Comparison of ENCODE assay signal across 26 cellular contexts in the genomic region with DNA sequence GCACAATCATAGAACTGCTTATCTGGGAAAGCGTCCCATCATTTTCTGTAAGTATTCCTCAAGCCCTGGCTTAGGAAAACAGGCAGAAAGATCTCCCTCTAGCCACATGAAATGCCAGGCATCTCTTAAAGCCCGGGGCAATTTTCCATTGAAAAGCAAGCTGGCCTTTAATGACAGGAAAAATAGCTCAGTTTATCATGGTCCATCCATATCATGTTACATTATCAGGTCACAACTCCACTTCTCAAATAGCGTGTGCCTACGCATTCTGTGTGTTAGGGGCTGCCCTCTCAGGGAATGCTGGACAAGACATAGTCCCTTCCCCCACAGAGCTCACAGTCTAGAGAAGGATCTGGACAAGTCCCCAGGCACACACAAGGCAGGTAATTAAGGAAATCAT.
A peak's percentile ranks its signal among the peaks of the same experiment; 100 is the strongest.
DNase-seq lines count a peak whose midpoint lies in the region; ATAC-seq and TF ChIP-seq lines count a peak whose summit lies in the region.
"Had no signal": no experiment of that assay in that cellular context is flagged by ENCODE, and none has a peak within 500 bp of the region (broad histone marks: within the 10 kb centered on the region; RNA-seq: fewer than 3 reads in every experiment).

No MANE protein-coding gene starts in this region.

- BruUV-seq in HCT116 (replicated peaks; lab: Mats Ljungman, UMichigan) = TSS peak; percentile 89

- no peaks in the 10 kb centered on the region for H3K36me3 ChIP-seq in HCT116 (ENCODE audit: control insufficient read depth in 1 of 2, insufficient read depth in 2 of 2, low read length in 2 of 2)
- H3K36me3 ChIP-seq: ascending aorta, esophagus squamous epithelium, stomach, thyroid gland had no signal

- RAD21 ChIA-PET in HCT116 (lab: Charles Lee; ENCODE audit: low non-redundant PET in 1 of 2, low total read pairs in 2 of 2, uncharacterized antibody in 2 of 2, unreplicated experiment in 2 of 2) = interaction anchor here in 1 of 2 experiments (0.7 to 1.7 kb wide), 3 partner anchors 13 to 102 kb away, joined by 3 to 5 read pairs (median 4); no protein-coding TSS in a partner anchor

- H3K4me3 ChIP-seq in HCT116 (replicated peaks in 1 of 2; ENCODE audit: low read depth in 1 of 2, low read length in 2 of 2) = peak overlapping the region in 1 of 2 experiments; percentile 37; a peak in 2 of 4 replicates
- H3K4me3 ChIP-seq: ascending aorta, esophagus squamous epithelium, lung, stomach, thyroid gland had no signal

- no peak for TF ChIP-seq POLR2A in HCT116 (IDR thresholded peaks at IDR 0.05; ENCODE audit: borderline replicate concordance, extremely low read depth, insufficient read depth, insufficient read length)

- H3K4me2 ChIP-seq in HCT116 (ENCODE audit: low read length) = peak overlapping the region; percentile 75

- peak overlapping the region; percentile 83 for H3K27ac ChIP-seq in HCT116 (ENCODE audit: low read depth, low read length)
- H3K27ac ChIP-seq: ascending aorta, esophagus squamous epithelium, HL-60, stomach, thyroid gland had no signal

- H3K9me2 ChIP-seq in HCT116 (ENCODE audit: insufficient read depth) = no peaks in the 10 kb centered on the region

- H3K4me1 ChIP-seq in HCT116 (ENCODE audit: control insufficient read depth in 1 of 2, insufficient read depth in 2 of 2, low read length in 2 of 2) = peaks cover 51 to 64% of the 10 kb centered on the region in 2 experiments
- H3K4me1 ChIP-seq: ascending aorta, esophagus squamous epithelium, stomach, thyroid gland had no signal

- no peak for TF ChIP-seq RAD21 in HCT116 (IDR thresholded peaks at IDR 0.05; ENCODE audit: low read depth)

- peak overlapping the region; percentile 10 for H2AFZ ChIP-seq in HCT116 (ENCODE audit: low read depth, low read length, poor library complexity, severe bottlenecking)

- intact Hi-C loops in HCT116 (cut with micrococcal nuclease) = no loop called here

- no peak for TF ChIP-seq CTCF in HCT116 (IDR thresholded peaks at IDR 0.05 in 2 of 3, conservative IDR thresholded peaks at IDR 0.05 in 1 of 3; ENCODE audit: borderline replicate concordance in 1 of 3, insufficient read depth in 1 of 3, low read depth in 2 of 3, low read length in 2 of 3)

- peak; percentile 69 for ATAC-seq in HCT116

- CTCF ChIA-PET in HCT116 (lab: Charles Lee) = interaction anchor here (0.6 to 2.6 kb wide), 4 partner anchors 13 to 282 kb away, joined by 3 to 10 read pairs (median 6); no protein-coding TSS in a partner anchor

- POLR2A ChIA-PET in HCT116 (lab: Charles Lee) = interaction anchor here (0.7 to 2.3 kb wide), 5 partner anchors 15 to 940 kb away, joined by 3 to 5 read pairs (median 3); no protein-coding TSS in a partner anchor

- no peaks in the 10 kb centered on the region for H4K20me1 ChIP-seq in HCT116 (ENCODE audit: insufficient read depth)

- H3K9me3 ChIP-seq in HCT116 (ENCODE audit: control insufficient read depth in 1 of 2, insufficient read depth in 1 of 2, low read depth in 1 of 2, low read length in 2 of 2) = no peaks in the 10 kb centered on the region
- H3K9me3 ChIP-seq: esophagus squamous epithelium, thyroid gland had no signal

- H3K79me2 ChIP-seq in HCT116 (ENCODE audit: insufficient read depth, low read length) = no peaks in the 10 kb centered on the region

- DNase-seq in A172 (ENCODE audit: low spot score) (peak; percentile 53), HCT116 (ENCODE audit: low read depth, low spot score) (no peak), T1000 (lab: John Stamatoyannopoulos, UW) (peak; percentile 59), fibroblast of peridontal ligament (ENCODE audit: extremely low read depth) (peak; percentile 75), germinal center (ENCODE audit: low spot score) (no peak), NOMO-1 (lab: John Stamatoyannopoulos, UW; ENCODE audit: unreplicated experiment in 2 of 2) (no peak), KG1 (lab: John Stamatoyannopoulos, UW) (no peak)
- no peak for DNase-seq in activated naive CD4-positive, alpha-beta T cell (lab: John Stamatoyannopoulos, UW)
- DNase-seq: activated CD4-positive, alpha-beta memory T cell treated with anti-CD3 and anti-CD28 coated beads for 36 hours; activated CD4-positive, CD25-positive, alpha-beta regulatory T cell; activated CD8-positive, alpha-beta memory T cell treated with anti-CD3 and anti-CD28 coated beads, Interleukin-2, amount 50 U/mL, for 4 hours; activated naive CD4-positive, alpha-beta T cell treated with anti-CD3 and anti-CD28 coated beads, Interleukin-2, amount 50 U/mL, for 16 hours; dermis blood vessel endothelial cell; DMS79; esophagus squamous epithelium; Kasumi-1; NCI-H146; NCI-H524; nephron progenitor cell; NK-92 treated with Interleukin-12 subunit alpha and Interleukin-12 subunit beta, amount 100 ng/mL, for 24 hours; SHP77; stomach; thyroid gland had no signal

- peak overlapping the region; percentile 67 for H3K9ac ChIP-seq in HCT116 (ENCODE audit: low read length)

- H3K27me3 ChIP-seq in HCT116 (ENCODE audit: insufficient read depth, low read length) = no peaks in the 10 kb centered on the region
- H3K27me3 ChIP-seq: thyroid gland had no signal

TF ChIP-seq in HCT116, 20 proteins besides CTCF, POLR2A, EP300 and RAD21:
- TF ChIP-seq FOSL1 (IDR thresholded peaks at IDR 0.05; ENCODE audit: low read depth) (no peak), CBX3 (IDR thresholded peaks at IDR 0.05; ENCODE audit: low read depth) (peak; percentile 4; the same call in 1 of the 2 replicates)

Comparison
In these comparisons a context has a peak if more than half of its experiments do, and no peak if none do; other contexts are left out.
1. DNase-seq: peak in A172 (single experiment), T1000 (single experiment) and fibroblast of peridontal ligament (single experiment); none in HCT116 (single experiment), germinal center (single experiment), NOMO-1 (0 of 2), KG1 (single experiment) and activated naive CD4-positive, alpha-beta T cell (0 of 4).